14 cellular contexts compared by ENCODE assay signal in the genomic region with DNA sequence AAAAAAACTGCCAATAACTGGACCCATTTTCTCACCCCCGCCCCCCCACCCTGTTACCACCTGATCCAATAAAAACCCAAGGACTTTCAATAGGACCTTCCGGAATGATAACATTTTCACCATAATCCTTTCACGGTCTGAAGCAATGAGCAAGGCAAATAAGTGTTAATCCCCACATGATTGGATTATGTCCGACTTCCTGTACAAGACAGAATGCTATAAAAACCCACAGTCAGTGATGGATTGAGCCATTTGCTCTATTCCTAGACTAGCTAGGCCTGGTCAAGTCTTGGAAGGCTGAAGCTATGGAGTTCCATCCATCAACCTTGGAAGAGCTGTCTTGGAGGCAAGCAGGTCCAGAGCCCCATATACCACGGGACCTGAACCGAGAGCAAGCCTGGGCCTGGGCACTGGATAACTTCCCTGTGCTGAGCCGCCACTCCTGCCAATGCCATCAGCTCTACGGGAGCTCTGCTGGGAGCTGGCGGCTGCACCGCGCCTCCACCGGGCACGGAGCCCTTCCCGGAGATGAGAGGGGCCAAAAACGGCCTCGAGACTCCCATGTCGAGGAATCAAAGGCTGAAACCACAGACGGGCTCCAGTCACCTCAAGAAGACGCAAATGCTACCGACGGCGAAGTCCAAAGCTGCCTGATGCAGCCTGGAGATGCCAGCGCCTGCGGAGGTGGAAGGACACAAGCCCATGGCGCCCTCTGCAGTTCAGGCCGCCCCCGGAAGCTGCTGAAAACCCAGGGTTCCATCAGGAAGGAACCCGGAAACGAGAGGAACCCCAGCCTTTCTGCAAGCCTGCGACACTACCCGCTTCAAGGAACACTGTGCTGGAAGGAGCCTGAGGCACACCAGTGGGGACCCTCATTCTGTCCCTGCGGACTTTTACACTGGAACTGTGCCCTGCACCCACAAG.
DNase-seq lines count a peak whose midpoint lies in the region; ATAC-seq, FAIRE-seq and TF ChIP-seq lines count a peak whose summit lies in the region.
"Had no signal": no experiment of that assay in that cellular context is flagged by ENCODE, and none has a peak within 500 bp of the region (broad histone marks: within the 10 kb centered on the region; RNA-seq: fewer than 3 reads in every experiment).

No MANE protein-coding gene starts in this region.

- no peak for ATAC-seq in GM12878

- intact Hi-C loops in activated CD4-positive, alpha-beta T cell treated with anti-CD3 and anti-CD28 coated beads, Interleukin-2, amount 10 ng/mL, durations not matched to agents 24 days and 14 days (cut with micrococcal nuclease) = no loop called here
- intact Hi-C loops in GM12878 (cut with micrococcal nuclease; ENCODE audit: unreplicated experiment) = no loop called here

- SMC1A ChIA-PET in GM12878 (lab: Charles Lee; ENCODE audit: uncharacterized antibody, unreplicated experiment) = interaction anchor here (0.8 to 1.6 kb wide), 2 partner anchors 58 to 62 kb away, joined by 3 to 5 read pairs; no protein-coding TSS in a partner anchor

- POLR2A ChIA-PET in activated CD4-positive, alpha-beta T cell treated with anti-CD3 and anti-CD28 coated beads, Interleukin-2, amount 10 ng/mL, durations not matched to agents 7 days and 5 days (lab: Charles Lee) = no interaction called here
- POLR2A ChIA-PET in GM12878 (lab: Charles Lee) = no interaction called here

- no peaks in the 10 kb centered on the region for H3K27me3 Mint-ChIP-seq in activated CD4-positive, alpha-beta T cell treated with anti-CD3 and anti-CD28 coated beads, Interleukin-2, amount 10 ng/mL, durations not matched to agents 24 days and 14 days
- H3K27me3 Mint-ChIP-seq in activated CD4-positive, alpha-beta T cell treated with anti-CD3 and anti-CD28 coated beads, Interleukin-2, amount 10 ng/mL, durations not matched to agents 7 days and 5 days = no peaks in the 10 kb centered on the region
- H3K27me3 Mint-ChIP-seq in immature natural killer cell (ENCODE audit: low read depth in 3 of 3) = no peaks in the 10 kb centered on the region
- H3K27me3 Mint-ChIP-seq: activated naive CD4-positive, alpha-beta T cell treated with anti-CD3 and anti-CD28 coated beads, Interleukin-2, amount 10 ng/mL, durations not matched to agents 7 days and 5 days; memory B cell; T-cell had no signal

- no peak for TF ChIP-seq POLR2A in GM12878 (IDR thresholded peaks at IDR 0.05; ENCODE audit: low read depth, low read length)

- no peaks in the 10 kb centered on the region for H3K9me3 ChIP-seq in GM12878 (replicated peaks; ENCODE audit: control insufficient read depth, insufficient read depth, low read length)

- TF ChIP-seq RAD21 in GM12878 (IDR thresholded peaks at IDR 0.05; ENCODE audit: insufficient read depth, low read depth, low read length) = peak; percentile 17; the same call in 1 of the 2 replicates

- no peaks in the 10 kb centered on the region for H3K27me3 ChIP-seq in GM12878 (replicated peaks in 1 of 2; ENCODE audit: control insufficient read depth in 2 of 2, insufficient read depth in 2 of 2, low read length in 1 of 2)

- no peaks in the 10 kb centered on the region for H3K9me3 Mint-ChIP-seq in activated CD4-positive, alpha-beta T cell treated with anti-CD3 and anti-CD28 coated beads, Interleukin-2, amount 10 ng/mL, durations not matched to agents 24 days and 14 days
- H3K9me3 Mint-ChIP-seq in activated CD4-positive, alpha-beta T cell treated with anti-CD3 and anti-CD28 coated beads, Interleukin-2, amount 10 ng/mL, durations not matched to agents 7 days and 5 days = peaks cover 2% of the 10 kb centered on the region
- H3K9me3 Mint-ChIP-seq in immature natural killer cell = no peaks in the 10 kb centered on the region
- H3K9me3 Mint-ChIP-seq: T-cell had no signal

- no peak overlapping the region for H2AFZ ChIP-seq in GM12878 (ENCODE audit: control insufficient read depth, low read depth, low read length)

- H3K36me3 ChIP-seq in GM12878 (ENCODE audit: control insufficient read depth in 2 of 2, insufficient read depth in 2 of 2, low read length in 1 of 2) = no peaks in the 10 kb centered on the region

- H3K27ac ChIP-seq in GM12878 (ENCODE audit: control insufficient read depth, insufficient read depth) = no peak overlapping the region

- no peaks in the 10 kb centered on the region for H3K4me1 ChIP-seq in GM12878 (ENCODE audit: control insufficient read depth, insufficient read depth, low read length)

- BruUV-seq in GM12878 (replicated peaks; lab: Mats Ljungman, UMichigan) = no TSS peak

- RAD21 ChIA-PET in GM12878 (lab: Charles Lee; ENCODE audit: unreplicated experiment) = interaction anchor here (1.9 kb wide), 1 partner anchor 62 kb away, joined by 5 read pairs; no protein-coding TSS in a partner anchor

- H4K20me1 ChIP-seq in GM12878 (ENCODE audit: control insufficient read depth, insufficient read depth) = no peaks in the 10 kb centered on the region

- in situ Hi-C loops in GM12878 (cut with MboI) = no loop called here

- CTCF ChIA-PET in activated CD4-positive, alpha-beta T cell treated with anti-CD3 and anti-CD28 coated beads, Interleukin-2, amount 10 ng/mL, durations not matched to agents 7 days and 5 days (lab: Charles Lee) = interaction anchor here (1.1 kb wide), 2 partner anchors 62 to 71 kb away, joined by 3 read pairs; no protein-coding TSS in a partner anchor
- CTCF ChIA-PET in GM12878 (lab: Yijun Ruan, JAX) = interaction anchor here (1.3 to 2.5 kb wide), 2 partner anchors 20 to 61 kb away, joined by 3 to 17 read pairs; no protein-coding TSS in a partner anchor

- H3K9ac ChIP-seq in GM12878 (ENCODE audit: control insufficient read depth, insufficient read depth, low read length) = no peak overlapping the region

- peak; percentile 58 for DNase-seq in activated CD4-positive, alpha-beta T cell treated with anti-CD3 and anti-CD28 coated beads, Interleukin-2, amount 10 ng/mL, durations not matched to agents 24 days and 14 days
- DNase-seq in activated CD4-positive, alpha-beta T cell treated with anti-CD3 and anti-CD28 coated beads, Interleukin-2, amount 10 ng/mL, durations not matched to agents 7 days and 5 days = no peak
- DNase-seq in HFF-Myc (ENCODE audit: extremely low read depth, low read depth) = no peak
- DNase-seq in GM12878 (ENCODE audit: low read depth, low spot score) = no peak
- peak in 1 of 3 donors; percentile 41 for DNase-seq in immature natural killer cell
- no peak for DNase-seq in activated CD8-positive, alpha-beta memory T cell treated with anti-CD3 and anti-CD28 coated beads, Interleukin-2, amount 50 U/mL, for 4 hours
- DNase-seq in foreskin melanocyte = no peak
- DNase-seq in D721Med (ENCODE audit: insufficient read length, low spot score) = no peak
- DNase-seq: activated naive CD4-positive, alpha-beta T cell treated with anti-CD3 and anti-CD28 coated beads, Interleukin-2, amount 10 ng/mL, durations not matched to agents 7 days and 5 days; NCI-H1694; stimulated activated CD4-positive, alpha-beta T cell treated with anti-CD3 and anti-CD28 coated beads, Interleukin-12 subunit alpha, Interleukin-12 subunit beta, amount 100 ng/mL, for 4 hours; stimulated activated CD8-positive, alpha-beta memory T cell treated with anti-CD3 and anti-CD28 coated beads, Interleukin-4, amount 100 ng/mL, for 48 hours; T-cell had no signal

- TF ChIP-seq CTCF in HFF-Myc (IDR thresholded peaks at IDR 0.05; ENCODE audit: low read depth, low read length, missing control alignments) = peak; percentile 30
- 0 out of 6 replicates have a peak, but pooled peaks of 1 of the 3 experiments have one; percentile 7 for TF ChIP-seq CTCF in GM12878 (IDR thresholded peaks at IDR 0.05 in 2 of 3, conservative IDR thresholded peaks at IDR 0.05 in 1 of 3; ENCODE audit: control insufficient read depth in 2 of 3, extremely low read depth in 1 of 3, insufficient read depth in 1 of 3, low read depth in 3 of 3, low read length in 3 of 3)
- no peak for TF ChIP-seq CTCF in D721Med (IDR thresholded peaks at IDR 0.05; ENCODE audit: insufficient read depth, missing control alignments)

- no peaks in the 10 kb centered on the region for H3K79me2 ChIP-seq in GM12878 (ENCODE audit: control insufficient read depth, insufficient read depth, low read length)

- no peak overlapping the region for H3K4me2 ChIP-seq in GM12878 (ENCODE audit: control insufficient read depth, insufficient read depth)

- no peak for TF ChIP-seq EP300 in GM12878 (IDR thresholded peaks at IDR 0.05; ENCODE audit: borderline replicate concordance in 1 of 2, control insufficient read depth in 1 of 2, low read depth in 2 of 2, low read length in 2 of 2)

- H3K4me1 Mint-ChIP-seq in activated CD4-positive, alpha-beta T cell treated with anti-CD3 and anti-CD28 coated beads, Interleukin-2, amount 10 ng/mL, durations not matched to agents 24 days and 14 days = peaks cover 2% of the 10 kb centered on the region
- H3K4me1 Mint-ChIP-seq in activated CD4-positive, alpha-beta T cell treated with anti-CD3 and anti-CD28 coated beads, Interleukin-2, amount 10 ng/mL, durations not matched to agents 7 days and 5 days = peaks cover 5% of the 10 kb centered on the region
- peaks cover 8 to 11% of the 10 kb centered on the region in 2 donors for H3K4me1 Mint-ChIP-seq in immature natural killer cell
- H3K4me1 Mint-ChIP-seq: memory B cell had no signal

- peaks cover 1% of the 10 kb centered on the region for H3K36me3 Mint-ChIP-seq in activated CD4-positive, alpha-beta T cell treated with anti-CD3 and anti-CD28 coated beads, Interleukin-2, amount 10 ng/mL, durations not matched to agents 24 days and 14 days (ENCODE audit: low read depth)
- peaks cover 4% of the 10 kb centered on the region for H3K36me3 Mint-ChIP-seq in activated CD4-positive, alpha-beta T cell treated with anti-CD3 and anti-CD28 coated beads, Interleukin-2, amount 10 ng/mL, durations not matched to agents 7 days and 5 days (ENCODE audit: low read depth)
- peaks cover 13 to 16% (median 16%) of the 10 kb centered on the region in 3 donors for H3K36me3 Mint-ChIP-seq in immature natural killer cell

- no peak overlapping the region for H3K27ac Mint-ChIP-seq in activated CD4-positive, alpha-beta T cell treated with anti-CD3 and anti-CD28 coated beads, Interleukin-2, amount 10 ng/mL, durations not matched to agents 24 days and 14 days
- H3K27ac Mint-ChIP-seq in activated CD4-positive, alpha-beta T cell treated with anti-CD3 and anti-CD28 coated beads, Interleukin-2, amount 10 ng/mL, durations not matched to agents 7 days and 5 days = no peak overlapping the region
- H3K27ac Mint-ChIP-seq in immature natural killer cell = peak overlapping the region in 4 of 6 donors; percentile 14 to 59 (median 26)
- H3K27ac Mint-ChIP-seq: activated naive CD4-positive, alpha-beta T cell treated with anti-CD3 and anti-CD28 coated beads, Interleukin-2, amount 10 ng/mL, durations not matched to agents 7 days and 5 days; T-cell had no signal

- WGBS in GM12878 (ENCODE audit: insufficient coverage, insufficient replicate concordance, low lambda C conversion rate, missing lambda C conversion rate) = 81% methylated on average over 31 of the region's 32 CpGs

- no peak for FAIRE-seq in GM12878 (lab: Jason Lieb, UNC)
- FAIRE-seq in D721Med (lab: Jason Lieb, UNC) = no peak

- H3K4me3 Mint-ChIP-seq in activated CD4-positive, alpha-beta T cell treated with anti-CD3 and anti-CD28 coated beads, Interleukin-2, amount 10 ng/mL, durations not matched to agents 24 days and 14 days = no peak overlapping the region
- no peak overlapping the region for H3K4me3 Mint-ChIP-seq in activated CD4-positive, alpha-beta T cell treated with anti-CD3 and anti-CD28 coated beads, Interleukin-2, amount 10 ng/mL, durations not matched to agents 7 days and 5 days
- no peak overlapping the region for H3K4me3 Mint-ChIP-seq in immature natural killer cell
- H3K4me3 Mint-ChIP-seq: activated naive CD4-positive, alpha-beta T cell treated with anti-CD3 and anti-CD28 coated beads, Interleukin-2, amount 10 ng/mL, durations not matched to agents 7 days and 5 days; memory B cell; T-cell had no signal

- H3K4me3 ChIP-seq in HFF-Myc (replicated peaks; ENCODE audit: low read depth, low read length) = no peak overlapping the region
- H3K4me3 ChIP-seq in GM12878 = no peak overlapping the region

Comparison
In these comparisons a context has a peak if more than half of its experiments do, and no peak if none do; other contexts are left out.
1. H3K27ac Mint-ChIP-seq: peak in immature natural killer cell (4 of 6); none in activated CD4-positive, alpha-beta T cell treated with anti-CD3 and anti-CD28 coated beads, Interleukin-2, amount 10 ng/mL, durations not matched to agents 24 days and 14 days (single experiment) and activated CD4-positive, alpha-beta T cell treated with anti-CD3 and anti-CD28 coated beads, Interleukin-2, amount 10 ng/mL, durations not matched to agents 7 days and 5 days (single experiment).